ENCODE assay signal across 1 cellular context in the genomic region with DNA sequence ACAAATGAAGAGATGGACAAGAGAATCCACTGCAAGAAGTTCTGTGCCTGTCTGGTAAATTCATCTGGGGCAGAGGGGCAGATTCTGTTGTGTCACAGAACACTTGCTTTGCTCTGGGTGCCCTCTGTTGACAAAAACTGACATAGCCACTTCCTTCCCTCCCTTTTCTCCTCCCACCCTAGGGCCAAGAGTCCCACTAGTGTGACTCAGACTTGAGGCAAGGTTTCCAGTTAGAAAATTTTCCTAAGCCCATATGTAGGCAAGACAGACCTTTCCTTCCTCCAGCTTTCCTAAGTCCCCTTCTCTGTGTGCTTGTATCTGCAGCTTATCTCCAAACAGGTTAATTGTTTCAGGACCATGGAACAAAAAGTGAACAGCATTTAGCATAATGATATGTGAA.
TF ChIP-seq lines count a peak whose summit lies in the region.

No MANE protein-coding gene starts in this region.

TF ChIP-seq in HEK293, 187 proteins besides CTCF, POLR2A, EP300 and RAD21 (continued from another document):
- TF ChIP-seq, protein P1, sequence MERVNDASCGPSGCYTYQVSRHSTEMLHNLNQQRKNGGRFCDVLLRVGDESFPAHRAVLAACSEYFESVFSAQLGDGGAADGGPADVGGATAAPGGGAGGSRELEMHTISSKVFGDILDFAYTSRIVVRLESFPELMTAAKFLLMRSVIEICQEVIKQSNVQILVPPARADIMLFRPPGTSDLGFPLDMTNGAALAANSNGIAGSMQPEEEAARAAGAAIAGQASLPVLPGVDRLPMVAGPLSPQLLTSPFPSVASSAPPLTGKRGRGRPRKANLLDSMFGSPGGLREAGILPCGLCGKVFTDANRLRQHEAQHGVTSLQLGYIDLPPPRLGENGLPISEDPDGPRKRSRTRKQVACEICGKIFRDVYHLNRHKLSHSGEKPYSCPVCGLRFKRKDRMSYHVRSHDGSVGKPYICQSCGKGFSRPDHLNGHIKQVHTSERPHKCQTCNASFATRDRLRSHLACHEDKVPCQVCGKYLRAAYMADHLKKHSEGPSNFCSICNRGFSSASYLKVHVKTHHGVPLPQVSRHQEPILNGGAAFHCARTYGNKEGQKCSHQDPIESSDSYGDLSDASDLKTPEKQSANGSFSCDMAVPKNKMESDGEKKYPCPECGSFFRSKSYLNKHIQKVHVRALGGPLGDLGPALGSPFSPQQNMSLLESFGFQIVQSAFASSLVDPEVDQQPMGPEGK (tag by site-specific recombination; IDR thresholded peaks at IDR 0.05), result peak; percentile 48; the same call in 1 of the 2 replicates
- TF ChIP-seq ZBTB17 (tag by site-specific recombination; IDR thresholded peaks at IDR 0.05), result peak; percentile 28; the same call in 1 of the 2 replicates
- TF ChIP-seq PRDM10 (tag by site-specific recombination; IDR thresholded peaks at IDR 0.05), result 0 out of 2 replicates have a peak, but pooled peaks have one; percentile 8
- no peak for TF ChIP-seq ZNF707 (tag by site-specific recombination; IDR thresholded peaks at IDR 0.05)
- TF ChIP-seq ZEB2 (tag by site-specific recombination; IDR thresholded peaks at IDR 0.05), result peak; percentile 31; the same call in 1 of the 2 replicates
- TF ChIP-seq, protein P2, sequence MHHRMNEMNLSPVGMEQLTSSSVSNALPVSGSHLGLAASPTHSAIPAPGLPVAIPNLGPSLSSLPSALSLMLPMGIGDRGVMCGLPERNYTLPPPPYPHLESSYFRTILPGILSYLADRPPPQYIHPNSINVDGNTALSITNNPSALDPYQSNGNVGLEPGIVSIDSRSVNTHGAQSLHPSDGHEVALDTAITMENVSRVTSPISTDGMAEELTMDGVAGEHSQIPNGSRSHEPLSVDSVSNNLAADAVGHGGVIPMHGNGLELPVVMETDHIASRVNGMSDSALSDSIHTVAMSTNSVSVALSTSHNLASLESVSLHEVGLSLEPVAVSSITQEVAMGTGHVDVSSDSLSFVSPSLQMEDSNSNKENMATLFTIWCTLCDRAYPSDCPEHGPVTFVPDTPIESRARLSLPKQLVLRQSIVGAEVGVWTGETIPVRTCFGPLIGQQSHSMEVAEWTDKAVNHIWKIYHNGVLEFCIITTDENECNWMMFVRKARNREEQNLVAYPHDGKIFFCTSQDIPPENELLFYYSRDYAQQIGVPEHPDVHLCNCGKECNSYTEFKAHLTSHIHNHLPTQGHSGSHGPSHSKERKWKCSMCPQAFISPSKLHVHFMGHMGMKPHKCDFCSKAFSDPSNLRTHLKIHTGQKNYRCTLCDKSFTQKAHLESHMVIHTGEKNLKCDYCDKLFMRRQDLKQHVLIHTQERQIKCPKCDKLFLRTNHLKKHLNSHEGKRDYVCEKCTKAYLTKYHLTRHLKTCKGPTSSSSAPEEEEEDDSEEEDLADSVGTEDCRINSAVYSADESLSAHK (tag by site-specific recombination; IDR thresholded peaks at IDR 0.05), result peak; percentile 80
- TF ChIP-seq HIC1 (tag by site-specific recombination; IDR thresholded peaks at IDR 0.05), result no peak
- 0 out of 2 replicates have a peak, but pooled peaks have one; percentile 12 for TF ChIP-seq ZNF600 (tag by site-specific recombination; IDR thresholded peaks at IDR 0.05)
- 0 out of 2 replicates have a peak, but pooled peaks have one; percentile 54 for TF ChIP-seq IKZF3 (tag by site-specific recombination; IDR thresholded peaks at IDR 0.05)
- 0 out of 2 replicates have a peak, but pooled peaks have one; percentile 25 for TF ChIP-seq SP7 (tag by site-specific recombination; IDR thresholded peaks at IDR 0.05)
- TF ChIP-seq ZNF660 (tag by site-specific recombination; IDR thresholded peaks at IDR 0.05), result peak; percentile 61; the same call in 1 of the 2 replicates
- TF ChIP-seq ZNF211 (tag by site-specific recombination; IDR thresholded peaks at IDR 0.05; ENCODE audit: low read depth), result no peak
- peak; percentile 68 for TF ChIP-seq PRDM1 (tag by site-specific recombination; IDR thresholded peaks at IDR 0.05)
- TF ChIP-seq ZBTB8A (tag by site-specific recombination; IDR thresholded peaks at IDR 0.05), result peak; percentile 30; the same call in 1 of the 2 replicates
- no peak for TF ChIP-seq ZNF248 (tag by site-specific recombination; IDR thresholded peaks at IDR 0.05)
- TF ChIP-seq, protein P3, sequence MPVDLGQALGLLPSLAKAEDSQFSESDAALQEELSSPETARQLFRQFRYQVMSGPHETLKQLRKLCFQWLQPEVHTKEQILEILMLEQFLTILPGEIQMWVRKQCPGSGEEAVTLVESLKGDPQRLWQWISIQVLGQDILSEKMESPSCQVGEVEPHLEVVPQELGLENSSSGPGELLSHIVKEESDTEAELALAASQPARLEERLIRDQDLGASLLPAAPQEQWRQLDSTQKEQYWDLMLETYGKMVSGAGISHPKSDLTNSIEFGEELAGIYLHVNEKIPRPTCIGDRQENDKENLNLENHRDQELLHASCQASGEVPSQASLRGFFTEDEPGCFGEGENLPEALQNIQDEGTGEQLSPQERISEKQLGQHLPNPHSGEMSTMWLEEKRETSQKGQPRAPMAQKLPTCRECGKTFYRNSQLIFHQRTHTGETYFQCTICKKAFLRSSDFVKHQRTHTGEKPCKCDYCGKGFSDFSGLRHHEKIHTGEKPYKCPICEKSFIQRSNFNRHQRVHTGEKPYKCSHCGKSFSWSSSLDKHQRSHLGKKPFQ (tag by site-specific recombination; IDR thresholded peaks at IDR 0.05), result peak; percentile 92
- TF ChIP-seq ZNF596 (tag by site-specific recombination; IDR thresholded peaks at IDR 0.05), result no peak
